ENCODE assay signal across 8 cellular contexts in the genomic region with DNA sequence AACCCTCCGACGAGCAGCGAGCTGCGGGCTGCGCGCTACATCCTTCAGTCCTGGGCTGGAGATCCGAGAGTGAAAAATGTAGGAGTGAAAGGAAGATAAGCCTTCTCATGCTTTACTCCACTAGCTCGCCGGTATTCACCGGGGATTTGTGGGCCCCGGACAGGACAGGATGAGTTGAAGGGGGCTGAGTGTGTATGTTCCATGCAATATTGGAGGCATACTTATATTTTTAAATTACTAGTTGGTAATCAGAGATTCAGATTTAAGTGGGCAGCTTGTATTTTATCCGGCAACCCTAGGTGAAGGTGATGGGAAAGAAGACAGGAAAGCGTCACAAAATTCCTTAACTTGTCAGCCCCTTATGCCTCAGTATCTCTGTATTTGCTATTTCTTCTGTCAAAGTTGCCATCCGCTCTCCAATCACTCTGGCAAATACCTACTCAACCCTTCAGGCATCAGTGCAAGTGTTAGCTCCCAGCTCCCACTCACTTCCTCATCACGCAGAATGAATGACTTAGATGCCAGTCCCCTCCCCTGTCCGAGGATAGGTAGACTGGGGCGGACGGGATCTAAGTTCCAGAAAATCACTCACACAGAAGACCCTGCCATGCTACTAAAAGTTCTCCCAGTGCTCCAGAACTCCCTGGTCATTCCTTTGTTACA. TPM values are rescaled to one million over a fixed set of nuclear protein-coding genes. Genes with fewer than 3 reads are reported as not detected.
DNase-seq lines count a peak whose midpoint lies in the region; TF ChIP-seq lines count a peak whose summit lies in the region.

No MANE protein-coding gene starts in this region.

- peak overlapping the region; percentile 63 to 88 (median 72) for H3K27ac Mint-ChIP-seq in IgD-negative memory B cell

- in situ Hi-C loops in KBM-7 (cut with MboI; ENCODE audit: low pct_unique_long_range_greater_than_20kb, low sequenced_read_pairs), result no loop called here

- H3K4me1 ChIP-seq in iPS-20b (ENCODE audit: insufficient read depth, low read length) (peaks cover 6% of the 10 kb centered on the region), spleen (peaks cover 22 to 49% (median 31%) of the 10 kb centered on the region in 6 donors)

- H3K4me3 ChIP-seq in iPS-20b (ENCODE audit: low read length) (peak overlapping the region; percentile 86), spleen (peak overlapping the region; percentile 79 to 86 (median 83))

- intact Hi-C loops in spleen (cut with DNase I; ENCODE audit: low total_unique reads), result no loop called here

- peak; percentile 6 for DNase-seq in activated naive CD4-positive, alpha-beta T cell treated with Interleukin-2 at 50 U/mL for 16 hours
- DNase-seq in activated naive CD4-positive, alpha-beta T cell treated with anti-CD3 and anti-CD28 coated beads, Interleukin-2, amount 50 U/mL, for 16 hours, result no peak
- DNase-seq in spleen (no peak), KBM-7 (no peak), NCI-H1436 treated with DMSO at 0.1 percent for 48 hours (lab: John Stamatoyannopoulos, UW) (no peak)

- peak overlapping the region; percentile 98 to 99 (median 98) for H3K4me3 Mint-ChIP-seq in IgD-negative memory B cell

- peaks cover under 1% of the 10 kb centered on the region for H3K36me3 Mint-ChIP-seq in IgD-negative memory B cell

- H3K27ac ChIP-seq in angular gyrus (ENCODE audit: low read depth, low read length) (peak overlapping the region; percentile 60), iPS-20b (ENCODE audit: low read length) (no peak overlapping the region), spleen (peak overlapping the region; percentile 55 to 83 (median 75))

- H3K9me3 Mint-ChIP-seq in IgD-negative memory B cell, result no peaks in the 10 kb centered on the region

- no peaks in the 10 kb centered on the region for H3K9me3 ChIP-seq in iPS-20b (ENCODE audit: insufficient read depth, low read depth, low read length)
- H3K9me3 ChIP-seq in spleen, result no peaks in the 10 kb centered on the region

- H3K4me1 Mint-ChIP-seq in IgD-negative memory B cell, result peaks cover 18 to 24% (median 21%) of the 10 kb centered on the region in 3 donors

- 1 to 3% (median 2%) methylated on average over 18 of the region's 18 CpGs for WGBS in spleen, 5 donors

- peak overlapping the region; percentile 63; the same call in 1 of the 2 replicates for H3K9ac ChIP-seq in iPS-20b (ENCODE audit: low read depth, low read length)

- no peak for TF ChIP-seq POLR2A in spleen (IDR thresholded peaks at IDR 0.05)

- H3K36me3 ChIP-seq in iPS-20b (ENCODE audit: insufficient read depth, low read depth, low read length) (no peaks in the 10 kb centered on the region), spleen (no peaks in the 10 kb centered on the region)

- H3K27me3 ChIP-seq in iPS-20b (ENCODE audit: insufficient read depth, low read length) (peaks cover 19% of the 10 kb centered on the region; the same call in 1 of the 2 replicates), spleen (replicated peaks in 1 of 7) (no peaks in the 10 kb centered on the region)

- H3K27me3 Mint-ChIP-seq in IgD-negative memory B cell, result peaks cover 1% of the 10 kb centered on the region

- TF ChIP-seq CTCF in spleen (IDR thresholded peaks at IDR 0.05 in 8 of 11, conservative IDR thresholded peaks at IDR 0.05 in 3 of 11), result no peak

RNA-seq across cellular contexts. Expression of a gene that starts 0.5 kb away (rescaled TPM):
- polyA plus RNA-seq in IgD-negative memory B cell (1.9 TPM), spleen (1 to 10 TPM; 2.1 to 2.7 (median 2.4) TPM)
- 1 to 10 TPM; 4.2 to 8.5 (median 6.8) TPM for total RNA-seq in spleen

RNA-seq across cellular contexts. Expression of a gene that starts 37.7 kb away (rescaled TPM):
- polyA plus RNA-seq in IgD-negative memory B cell (not detected), spleen (1 to 10 TPM; 3.7 to 3.9 (median 3.8) TPM)
- total RNA-seq in spleen, result 10 to 100 TPM in 5 of 7 donors, 1 to 10 TPM in 2; 6.5 to 30.8 (median 23.9) TPM

RNA-seq across cellular contexts. Expression of a gene that starts 49.0 kb away (rescaled TPM):
- polyA plus RNA-seq in IgD-negative memory B cell (not detected), spleen (not detected)
- not detected for total RNA-seq in spleen
